ENCODE assay signal across 14 cellular contexts in genomic region chr3:195580733-195581443, GRCh38. TPM values are rescaled to one million over a fixed set of nuclear protein-coding genes. Genes with fewer than 3 reads are reported as not detected.
DNase-seq lines count a peak whose midpoint lies in the region; ATAC-seq, FAIRE-seq and TF ChIP-seq lines count a peak whose summit lies in the region.
"Had no signal": no experiment of that assay in that cellular context is flagged by ENCODE, and none has a peak within 500 bp of the region (broad histone marks: within the 10 kb centered on the region; RNA-seq: fewer than 3 reads in every experiment).

No MANE protein-coding gene starts in this region.

- H3K9me3 ChIP-seq in K562 (replicated peaks; ENCODE audit: control insufficient read depth, insufficient read depth, low read depth, low read length) = no peaks in the 10 kb centered on the region
- H3K9me3 ChIP-seq in stomach = no peaks in the 10 kb centered on the region
- H3K9me3 ChIP-seq in CD8-positive, alpha-beta memory T cell (ENCODE audit: low read length) = no peaks in the 10 kb centered on the region
- H3K9me3 ChIP-seq in CD4-positive, alpha-beta T cell (ENCODE audit: control insufficient read depth, low read length) = no peaks in the 10 kb centered on the region

- TF ChIP-seq CTCF in HFFc6 (IDR thresholded peaks at IDR 0.05) = no peak
- TF ChIP-seq CTCF in K562 (IDR thresholded peaks at IDR 0.05 in 2 of 3, conservative IDR thresholded peaks at IDR 0.05 in 1 of 3; ENCODE audit: insufficient read depth in 2 of 3, low read depth in 1 of 3, low read length in 3 of 3) = no peak
- TF ChIP-seq CTCF in stomach (IDR thresholded peaks at IDR 0.05) = no peak
- no peak for TF ChIP-seq CTCF in CD4-positive, alpha-beta T cell (IDR thresholded peaks at IDR 0.05)

- TF ChIP-seq POLR2A in K562 (conservative IDR thresholded peaks at IDR 0.05) = no peak
- TF ChIP-seq POLR2A in stomach (IDR thresholded peaks at IDR 0.05) = no peak

- peaks cover 27% of the 10 kb centered on the region for H3K27me3 Mint-ChIP-seq in HFFc6 (ENCODE audit: insufficient read depth)
- peaks cover 9 to 11% of the 10 kb centered on the region in 2 donors for H3K27me3 Mint-ChIP-seq in CD8-positive, alpha-beta memory T cell
- H3K27me3 Mint-ChIP-seq in activated T-helper 2 cell treated with anti-CD3 and anti-CD28 coated beads, Interferon-gamma antibody, Interleukin-2, Interleukin-4, amounts not matched to agents 10 μg/mL and 5 μg/mL and 100 μg/mL, durations not matched to agents 14 hours and 24 hours and 36 hours (ENCODE audit: low read depth) = no peaks in the 10 kb centered on the region
- no peaks in the 10 kb centered on the region for H3K27me3 Mint-ChIP-seq in CD4-positive, alpha-beta T cell

- TF ChIP-seq EP300 in K562 (IDR thresholded peaks at IDR 0.05; ENCODE audit: low read length) (no peak), stomach (IDR thresholded peaks at IDR 0.05) (no peak)

- H3K4me1 ChIP-seq in K562 (replicated peaks in 1 of 2; ENCODE audit: control insufficient read depth in 2 of 2, insufficient read depth in 2 of 2, low read length in 2 of 2) = peaks cover 4 to 16% of the 10 kb centered on the region in 2 experiments
- peaks cover 0 to 3% (median 0%) of the 10 kb centered on the region in 4 donors for H3K4me1 ChIP-seq in stomach
- no peaks in the 10 kb centered on the region for H3K4me1 ChIP-seq in CD8-positive, alpha-beta memory T cell (ENCODE audit: insufficient read depth, low read length)

- no peak for TF ChIP-seq RAD21 in K562 (CRISPR knock-in tag; conservative IDR thresholded peaks at IDR 0.05 in 1 of 2, IDR thresholded peaks at IDR 0.05 in 1 of 2)

- WGBS in K562 (ENCODE audit: insufficient coverage, low coverage, missing lambda C conversion rate) = 32% methylated on average over 6 of the region's 6 CpGs
- WGBS in stomach, 5 donors = 55 to 62% (median 59%) methylated on average over 6 of the region's 6 CpGs

- intact Hi-C loops in K562 (cut with micrococcal nuclease) (no loop called here), stomach (cut with DNase I; ENCODE audit: low total_unique reads) (no loop called here)
- intact Hi-C loops in activated T-helper 2 cell treated with anti-CD3 and anti-CD28 coated beads, Interferon-gamma antibody, Interleukin-2, Interleukin-4, amounts not matched to agents 10 μg/mL and 5 μg/mL and 100 μg/mL, durations not matched to agents 14 hours and 24 hours and 36 hours (cut with micrococcal nuclease) = no loop called here
- intact Hi-C loops in CD4-positive, alpha-beta T cell (cut with DNase I, micrococcal nuclease) = no loop called here

- peaks cover 18% of the 10 kb centered on the region for H3K4me1 Mint-ChIP-seq in HFFc6 (ENCODE audit: low read depth)
- no peaks in the 10 kb centered on the region for H3K4me1 Mint-ChIP-seq in CD8-positive, alpha-beta memory T cell
- H3K4me1 Mint-ChIP-seq in activated T-helper 2 cell treated with anti-CD3 and anti-CD28 coated beads, Interferon-gamma antibody, Interleukin-2, Interleukin-4, amounts not matched to agents 10 μg/mL and 5 μg/mL and 100 μg/mL, durations not matched to agents 14 hours and 24 hours and 36 hours (ENCODE audit: low read depth) = peaks cover 13% of the 10 kb centered on the region
- H3K4me1 Mint-ChIP-seq in CD4-positive, alpha-beta T cell (ENCODE audit: low read depth) = no peaks in the 10 kb centered on the region

- no peaks in the 10 kb centered on the region for H3K9me1 ChIP-seq in K562 (ENCODE audit: control insufficient read depth, insufficient read depth, low read length)

- CTCF ChIA-PET in K562 (lab: Yijun Ruan, JAX; ENCODE audit: low intra/inter-chr PET ratio) = interaction anchor here (0.6 kb wide), 1 partner anchor 270 kb away, joined by 3 read pairs; no protein-coding TSS in a partner anchor
- CTCF ChIA-PET in CD8-positive, alpha-beta memory T cell (lab: Charles Lee) = interaction anchor here (1.1 kb wide), 2 partner anchors 17 to 310 kb away, joined by 3 read pairs; no protein-coding TSS in a partner anchor
- CTCF ChIA-PET in CD4-positive, alpha-beta T cell (lab: Charles Lee) = no interaction called here

- no peak overlapping the region for H3K4me3 Mint-ChIP-seq in HFFc6
- no peak overlapping the region for H3K4me3 Mint-ChIP-seq in CD8-positive, alpha-beta memory T cell
- no peak overlapping the region for H3K4me3 Mint-ChIP-seq in activated T-helper 2 cell treated with anti-CD3 and anti-CD28 coated beads, Interferon-gamma antibody, Interleukin-2, Interleukin-4, amounts not matched to agents 10 μg/mL and 5 μg/mL and 100 μg/mL, durations not matched to agents 14 hours and 24 hours and 36 hours (ENCODE audit: low read depth)
- H3K4me3 Mint-ChIP-seq in CD4-positive, alpha-beta T cell = no peak overlapping the region
- H3K4me3 Mint-ChIP-seq: GM23338, naive B cell had no signal

- ATAC-seq in K562 = no peak
- ATAC-seq in CD4-positive, alpha-beta T cell (ENCODE audit: poor library complexity) = no peak
- ATAC-seq: GM23338 had no signal

- no peak overlapping the region for H3K4me2 ChIP-seq in K562 (ENCODE audit: insufficient read depth, low read length)
- H3K4me2 ChIP-seq: GM23338 had no signal

- no peak for FAIRE-seq in K562 (lab: Jason Lieb, UNC)

- peaks cover 15 to 38% of the 10 kb centered on the region in 2 experiments for H3K27me3 ChIP-seq in K562 (ENCODE audit: control insufficient read depth in 2 of 2, insufficient read depth in 2 of 2, low read length in 2 of 2)
- H3K27me3 ChIP-seq in stomach = peaks cover 0 to 6% (median 0%) of the 10 kb centered on the region in 3 donors
- H3K27me3 ChIP-seq in CD8-positive, alpha-beta memory T cell (ENCODE audit: insufficient read depth, low read length, poor library complexity, severe bottlenecking) = no peaks in the 10 kb centered on the region
- no peaks in the 10 kb centered on the region for H3K27me3 ChIP-seq in CD4-positive, alpha-beta T cell (ENCODE audit: control insufficient read depth, insufficient read depth, low read length)

- no peak overlapping the region for H3K4me3 ChIP-seq in K562
- peak overlapping the region in 3 of 4 donors; percentile 4 to 41 (median 25) for H3K4me3 ChIP-seq in stomach
- no peak overlapping the region for H3K4me3 ChIP-seq in CD8-positive, alpha-beta memory T cell (ENCODE audit: low read length)
- H3K4me3 ChIP-seq: GM23338 had no signal

- H3K79me2 ChIP-seq in K562 (ENCODE audit: control insufficient read depth, insufficient read depth, low read length) = no peaks in the 10 kb centered on the region

- H3K36me3 Mint-ChIP-seq in HFFc6 (ENCODE audit: low read depth) = no peaks in the 10 kb centered on the region
- no peaks in the 10 kb centered on the region for H3K36me3 Mint-ChIP-seq in CD8-positive, alpha-beta memory T cell
- no peaks in the 10 kb centered on the region for H3K36me3 Mint-ChIP-seq in activated T-helper 2 cell treated with anti-CD3 and anti-CD28 coated beads, Interferon-gamma antibody, Interleukin-2, Interleukin-4, amounts not matched to agents 10 μg/mL and 5 μg/mL and 100 μg/mL, durations not matched to agents 14 hours and 24 hours and 36 hours (ENCODE audit: low read depth)
- no peaks in the 10 kb centered on the region for H3K36me3 Mint-ChIP-seq in CD4-positive, alpha-beta T cell (ENCODE audit: low read depth)
- H3K36me3 Mint-ChIP-seq: naive B cell had no signal

- H3K9ac ChIP-seq in K562 (ENCODE audit: insufficient read depth in 1 of 2, low read depth in 2 of 2, low read length in 2 of 2) = no peak overlapping the region

- peak overlapping the region; percentile 17; the same call in 1 of the 2 replicates for H3K27ac Mint-ChIP-seq in HFFc6
- peak overlapping the region in 2 of 8 donors; percentile 38 to 72 for H3K27ac Mint-ChIP-seq in CD8-positive, alpha-beta memory T cell
- no peak overlapping the region for H3K27ac Mint-ChIP-seq in activated T-helper 2 cell treated with anti-CD3 and anti-CD28 coated beads, Interferon-gamma antibody, Interleukin-2, Interleukin-4, amounts not matched to agents 10 μg/mL and 5 μg/mL and 100 μg/mL, durations not matched to agents 14 hours and 24 hours and 36 hours
- no peak overlapping the region for H3K27ac Mint-ChIP-seq in CD4-positive, alpha-beta T cell
- H3K27ac Mint-ChIP-seq: GM23338 had no signal

- no TSS peak for BruUV-seq in K562 (replicated peaks; lab: Mats Ljungman, UMichigan)

- H3K9me3 Mint-ChIP-seq in HFFc6 = no peaks in the 10 kb centered on the region
- no peaks in the 10 kb centered on the region for H3K9me3 Mint-ChIP-seq in CD8-positive, alpha-beta memory T cell
- no peaks in the 10 kb centered on the region for H3K9me3 Mint-ChIP-seq in activated T-helper 2 cell treated with anti-CD3 and anti-CD28 coated beads, Interferon-gamma antibody, Interleukin-2, Interleukin-4, amounts not matched to agents 10 μg/mL and 5 μg/mL and 100 μg/mL, durations not matched to agents 14 hours and 24 hours and 36 hours
- no peaks in the 10 kb centered on the region for H3K9me3 Mint-ChIP-seq in CD4-positive, alpha-beta T cell
- H3K9me3 Mint-ChIP-seq: GM23338, naive B cell had no signal

- DNase-seq in HFFc6 = peak; percentile 44
- no peak for DNase-seq in K562 (ENCODE audit: extremely low read depth in 1 of 4, low spot score in 3 of 4)
- DNase-seq in hepatic stellate cell (ENCODE audit: low spot score) = peak; percentile 30
- DNase-seq in stomach = no peak
- no peak for DNase-seq in CD8-positive, alpha-beta memory T cell
- DNase-seq in activated T-helper 2 cell treated with anti-CD3 and anti-CD28 coated beads, Interferon-gamma antibody, Interleukin-2, Interleukin-4, amounts not matched to agents 10 μg/mL and 5 μg/mL and 100 μg/mL, durations not matched to agents 14 hours and 24 hours and 36 hours (ENCODE audit: low spot score) = no peak
- no peak for DNase-seq in CD4-positive, alpha-beta T cell
- DNase-seq: central memory CD4-positive, alpha-beta T cell; GF-D8; naive B cell; NCI-H510A treated with DMSO at 0.1 percent for 48 hours; SW 1271 had no signal

- POLR2A ChIA-PET in K562 (lab: Yijun Ruan, JAX) = interaction anchor here (0.5 to 1.2 kb wide), 2 partner anchors 10 to 1156 kb away, joined by 3 to 4 read pairs; no protein-coding TSS in a partner anchor
- POLR2A ChIA-PET in CD8-positive, alpha-beta memory T cell (lab: Charles Lee) = no interaction called here
- POLR2A ChIA-PET in CD4-positive, alpha-beta T cell (lab: Charles Lee) = interaction anchor here (0.9 kb wide), 1 partner anchor 14 kb away, joined by 3 read pairs; no protein-coding TSS in a partner anchor

- H3K36me3 ChIP-seq in K562 (ENCODE audit: control insufficient read depth, insufficient read depth, low read length) (no peaks in the 10 kb centered on the region), stomach (no peaks in the 10 kb centered on the region)
- H3K36me3 ChIP-seq in CD8-positive, alpha-beta memory T cell (ENCODE audit: insufficient read depth, low read length) = no peaks in the 10 kb centered on the region

- H3K27ac ChIP-seq in K562 (ENCODE audit: extremely low read depth, low read depth, low read length) = no peak overlapping the region
- no peak overlapping the region for H3K27ac ChIP-seq in stomach
- no peak overlapping the region for H3K27ac ChIP-seq in CD8-positive, alpha-beta memory T cell (ENCODE audit: low read depth, low read length)
- no peak overlapping the region for H3K27ac ChIP-seq in CD4-positive, alpha-beta T cell (ENCODE audit: low read depth, low read length)

- H2AFZ ChIP-seq in K562 (ENCODE audit: low read depth, low read length) = no peak overlapping the region
- H2AFZ ChIP-seq: GM23338 had no signal

- in situ Hi-C loops in K562 (cut with MboI) = no loop called here

- H4K20me1 ChIP-seq in K562 (replicated peaks; ENCODE audit: control insufficient read depth, insufficient read depth, low read length) = no peaks in the 10 kb centered on the region

RNA-seq across cellular contexts. Expression of gene APOD, which starts 2.9 kb away (rescaled TPM):
- under 1 TPM in 2 of 6 experiments, not detected in 4; 0.14 to 0.38 TPM for total RNA-seq in HFFc6 (2021; fragmentation: NEBNext Ultra II Directional; extraction: Animal tissue kit (Norgen Biotek cat#: 25700))
- total RNA-seq in K562 (2011; cell fraction: chromatin; rRNA removed; ENCODE audit: low replicate concordance) = 0.42 and 0.58 TPM in 2 replicates
- 1.3 TPM in 2 replicates for total RNA-seq in K562 (2011; cell fraction: nucleolus; rRNA removed)
- 0.29 and 1.8 TPM in 2 replicates for total RNA-seq in K562 (2011; cell fraction: nucleoplasm; rRNA removed)
- total RNA-seq in K562 (2014; rRNA removed) (not detected in 2 replicates), K562 (2014; rRNA removed; fragmentation: Illumina TruSeq; extraction: Trizol) (0.25 and 0.48 TPM in 2 replicates), K562 (2015; rRNA removed; fragmentation: Illumina TruSeq; extraction: Trizol) (0.18 TPM in 1 of 2 replicates, not detected in the other), K562 (2021) (0.33 and 0.83 TPM in 2 replicates), stomach (100 to 1,000 TPM in 4 of 5 donors, 10 to 100 TPM in 1; 33.0 to 941 (median 223) TPM)
- polyA plus RNA-seq in K562 (2011; rRNA removed) (0.50 TPM in 1 of 2 replicates, not detected in the other), K562 (2014; fragmentation: Illumina TruSeq; extraction: Trizol) (0.48 and 0.54 TPM in 2 replicates), K562 (2014; fragmentation: Nextera tagmentation; extraction: Ambion mirVana) (under 1 TPM; 0.36 to 0.44 TPM), K562 (2014; rRNA removed) (0.32 TPM in 1 of 2 replicates, not detected in the other), stomach (100 to 1,000 TPM in 2 of 3 donors, 10 to 100 TPM in 1; 76.9 to 258 (median 109) TPM)
- 0.04 and 0.27 TPM in 2 replicates for polyA plus RNA-seq in K562 (2011; cell fraction: cytosol; rRNA removed)
- polyA plus RNA-seq in K562 (2011; cell fraction: nucleus; rRNA removed) = 0.11 and 0.21 TPM in 2 replicates
- polyA plus RNA-seq in K562 (2012) = 0.26 and 1.4 TPM in 2 replicates
- polyA minus RNA-seq in K562 (2011; rRNA and poly(A)+ RNA removed) = 0.36 and 0.74 TPM in 2 replicates
- polyA minus RNA-seq in K562 (2011; cell fraction: cytosol; rRNA and poly(A)+ RNA removed) = not detected in 2 replicates
- polyA minus RNA-seq in K562 (2011; cell fraction: nucleus; rRNA and poly(A)+ RNA removed) = not detected in 2 replicates
- total RNA-seq in CD8-positive, alpha-beta memory T cell = under 1 TPM in 1 of 2 experiments, not detected in 1; 0.20 TPM
- polyA plus RNA-seq in CD8-positive, alpha-beta memory T cell = not detected
- total RNA-seq in activated T-helper 2 cell treated with anti-CD3 and anti-CD28 coated beads, Interferon-gamma antibody, Interleukin-2, Interleukin-4, amounts not matched to agents 10 μg/mL and 5 μg/mL and 100 μg/mL, durations not matched to agents 14 hours and 24 hours and 36 hours = 0.87 and 1.3 TPM in 2 replicates
- not detected for total RNA-seq in CD4-positive, alpha-beta T cell
- total RNA-seq: activated CD8-positive, alpha-beta memory T cell treated with anti-CD3 and anti-CD28 coated beads for 36 hours; GM23338 had no signal
- polyA plus RNA-seq: GM23338 had no signal

RNA-seq across cellular contexts. Expression of gene PPP1R2, which starts 37.8 kb away (rescaled TPM):
- 10 to 100 TPM; 39.7 to 44.0 (median 42.0) TPM for total RNA-seq in HFFc6 (2021; fragmentation: NEBNext Ultra II Directional; extraction: Animal tissue kit (Norgen Biotek cat#: 25700))
- 24.1 and 28.1 TPM in 2 replicates for total RNA-seq in K562 (2011; cell fraction: chromatin; rRNA removed; ENCODE audit: low replicate concordance)
- 30.3 and 30.7 TPM in 2 replicates for total RNA-seq in K562 (2011; cell fraction: nucleolus; rRNA removed)
- 19.5 and 31.0 TPM in 2 replicates for total RNA-seq in K562 (2011; cell fraction: nucleoplasm; rRNA removed)
- total RNA-seq in K562 (2014; rRNA removed) (115 and 196 TPM in 2 replicates), K562 (2014; rRNA removed; fragmentation: Illumina TruSeq; extraction: Trizol) (42.4 and 43.6 TPM in 2 replicates), K562 (2015; rRNA removed; fragmentation: Illumina TruSeq; extraction: Trizol) (38.0 and 51.0 TPM in 2 replicates), K562 (2021) (40.3 and 43.1 TPM in 2 replicates), stomach (100 to 1,000 TPM in 1 of 5 donors, 10 to 100 TPM in 4; 29.2 to 102 (median 62.0) TPM)
- polyA plus RNA-seq in K562 (2011; rRNA removed) (29.9 and 46.0 TPM in 2 replicates), K562 (2014; fragmentation: Illumina TruSeq; extraction: Trizol) (27.1 and 33.6 TPM in 2 replicates), K562 (2014; fragmentation: Nextera tagmentation; extraction: Ambion mirVana) (10 to 100 TPM in 1 of 2 experiments, 1 to 10 TPM in 1; 9.4 to 10.5 TPM), K562 (2014; rRNA removed) (18.7 and 19.9 TPM in 2 replicates), stomach (10 to 100 TPM; 21.4 to 25.1 (median 21.7) TPM)
- 13.0 and 36.8 TPM in 2 replicates for polyA plus RNA-seq in K562 (2011; cell fraction: cytosol; rRNA removed)
- polyA plus RNA-seq in K562 (2011; cell fraction: nucleus; rRNA removed) = 22.0 and 35.1 TPM in 2 replicates
- polyA plus RNA-seq in K562 (2012) = 19.6 and 48.2 TPM in 2 replicates
- polyA minus RNA-seq in K562 (2011; rRNA and poly(A)+ RNA removed) = 65.6 and 72.0 TPM in 2 replicates
- polyA minus RNA-seq in K562 (2011; cell fraction: cytosol; rRNA and poly(A)+ RNA removed) = 34.6 and 47.6 TPM in 2 replicates
- 29.4 and 35.7 TPM in 2 replicates for polyA minus RNA-seq in K562 (2011; cell fraction: nucleus; rRNA and poly(A)+ RNA removed)
- total RNA-seq in CD8-positive, alpha-beta memory T cell = 100 to 1,000 TPM; 106 to 109 TPM
- polyA plus RNA-seq in CD8-positive, alpha-beta memory T cell = 209 TPM
- total RNA-seq in activated T-helper 2 cell treated with anti-CD3 and anti-CD28 coated beads, Interferon-gamma antibody, Interleukin-2, Interleukin-4, amounts not matched to agents 10 μg/mL and 5 μg/mL and 100 μg/mL, durations not matched to agents 14 hours and 24 hours and 36 hours = 74.2 and 75.0 TPM in 2 replicates
- 100 to 1,000 TPM; 205 to 210 TPM for total RNA-seq in CD4-positive, alpha-beta T cell

Comparison
In these comparisons a context has a peak if more than half of its experiments do, and no peak if none do; other contexts are left out.
1. DNase-seq: peak in HFFc6 (single experiment) and hepatic stellate cell (single experiment); none in K562 (0 of 4), stomach (single experiment), CD8-positive, alpha-beta memory T cell (0 of 5), activated T-helper 2 cell treated with anti-CD3 and anti-CD28 coated beads, Interferon-gamma antibody, Interleukin-2, Interleukin-4, amounts not matched to agents 10 μg/mL and 5 μg/mL and 100 μg/mL, durations not matched to agents 14 hours and 24 hours and 36 hours (single experiment) and CD4-positive, alpha-beta T cell (0 of 10).
2. H3K4me3 ChIP-seq: peak in stomach (3 of 4); none in K562 (single experiment) and CD8-positive, alpha-beta memory T cell (single experiment).
3. RNA of gene APOD, which starts 2.9 kb away (total RNA-seq): 33.0 to 941 TPM in stomach; 0.87 to 1.3 TPM in activated T-helper 2 cell treated with anti-CD3 and anti-CD28 coated beads, Interferon-gamma antibody, Interleukin-2, Interleukin-4, amounts not matched to agents 10 μg/mL and 5 μg/mL and 100 μg/mL, durations not matched to agents 14 hours and 24 hours and 36 hours, 0.18 to 1.8 TPM in K562, 0.20 TPM in CD8-positive, alpha-beta memory T cell, 0.14 to 0.38 TPM in HFFc6 and not detected in CD4-positive, alpha-beta T cell; every median in the first group is over 10 times any median in the second.